1 cellular context compared by ENCODE assay signal in genomic region chr22:46773074-46773473, GRCh38.
TF ChIP-seq lines count a peak whose summit lies in the region.

No MANE protein-coding gene starts in this region.

TF ChIP-seq in H1, 55 proteins besides CTCF, POLR2A, EP300 and RAD21:
- no peak for TF ChIP-seq ATF2 (IDR thresholded peaks at IDR 0.05; ENCODE audit: low read length)
- no peak for TF ChIP-seq TBP (IDR thresholded peaks at IDR 0.05; ENCODE audit: low read depth, low read length)
- TF ChIP-seq RBBP5 (IDR thresholded peaks at IDR 0.05; ENCODE audit: borderline replicate concordance, low read depth, low read length), result no peak
- TF ChIP-seq CHD1 (IDR thresholded peaks at IDR 0.05; ENCODE audit: low read depth, low read length), result no peak
- no peak for TF ChIP-seq SUZ12 (IDR thresholded peaks at IDR 0.05; ENCODE audit: low read length)
- TF ChIP-seq SRF (IDR thresholded peaks at IDR 0.05; ENCODE audit: low read depth, low read length), result no peak
- no peak for TF ChIP-seq HDAC6 (IDR thresholded peaks at IDR 0.05; ENCODE audit: low read depth, low read length)
- TF ChIP-seq MAX (IDR thresholded peaks at IDR 0.05), result no peak
- TF ChIP-seq MAFK (IDR thresholded peaks at IDR 0.05; ENCODE audit: low read depth, low read length), result no peak
- no peak for TF ChIP-seq KDM4A (IDR thresholded peaks at IDR 0.05; ENCODE audit: low read depth, low read length, severe bottlenecking)
- TF ChIP-seq ZNF274 (IDR thresholded peaks at IDR 0.05; ENCODE audit: borderline replicate concordance, extremely low read depth, low read length), result no peak
- no peak for TF ChIP-seq SIX5 (IDR thresholded peaks at IDR 0.05; ENCODE audit: low read depth, low read length)
- TF ChIP-seq KDM5A (IDR thresholded peaks at IDR 0.05; ENCODE audit: low read length), result no peak
- no peak for TF ChIP-seq KDM1A (IDR thresholded peaks at IDR 0.05; ENCODE audit: borderline replicate concordance, low read length)
- no peak for TF ChIP-seq YY1 (IDR thresholded peaks at IDR 0.05; ENCODE audit: low read depth, low read length)
- TF ChIP-seq CHD2 (IDR thresholded peaks at IDR 0.05; ENCODE audit: low read length), result no peak
- TF ChIP-seq JUN (IDR thresholded peaks at IDR 0.05; ENCODE audit: low read depth, low read length), result no peak
